In genomic region chr3:58088501-58088900, GRCh38 we compare ENCODE assay signal across 24 cellular contexts.
DNase-seq lines count a peak whose midpoint lies in the region; ATAC-seq and TF ChIP-seq lines count a peak whose summit lies in the region.
"Had no signal": no experiment of that assay in that cellular context is flagged by ENCODE, and none has a peak within 500 bp of the region (broad histone marks: within the 10 kb centered on the region; RNA-seq: fewer than 3 reads in every experiment).

No MANE protein-coding gene starts in this region.

- H3K9me3 ChIP-seq in CD4-positive, CD25-positive, alpha-beta regulatory T cell (ENCODE audit: control insufficient read depth in 2 of 2, low read length in 2 of 2), result no peaks in the 10 kb centered on the region
- H3K9me3 ChIP-seq in sigmoid colon, result no peaks in the 10 kb centered on the region
- H3K9me3 ChIP-seq in esophagus squamous epithelium, result no peaks in the 10 kb centered on the region
- H3K9me3 ChIP-seq: Peyer's patch, SJSA1 had no signal

- peaks cover 21 to 35% (median 25%) of the 10 kb centered on the region in 4 donors for H3K4me1 Mint-ChIP-seq in CD4-positive, CD25-positive, alpha-beta regulatory T cell

- H3K4me1 ChIP-seq in CD4-positive, CD25-positive, alpha-beta regulatory T cell (ENCODE audit: control insufficient read depth, insufficient read depth, low read length, poor library complexity, severe bottlenecking), result peaks cover 19% of the 10 kb centered on the region
- peaks cover 0 to 18% (median 10%) of the 10 kb centered on the region in 4 donors for H3K4me1 ChIP-seq in sigmoid colon
- peaks cover 0 to 12% (median 0%) of the 10 kb centered on the region in 3 donors for H3K4me1 ChIP-seq in esophagus squamous epithelium

- H3K27me3 ChIP-seq in CD4-positive, CD25-positive, alpha-beta regulatory T cell (ENCODE audit: control insufficient read depth, insufficient read depth, low read length), result no peaks in the 10 kb centered on the region
- H3K27me3 ChIP-seq in sigmoid colon, result no peaks in the 10 kb centered on the region
- H3K27me3 ChIP-seq in esophagus squamous epithelium, result no peaks in the 10 kb centered on the region
- H3K27me3 ChIP-seq: Peyer's patch, SJSA1 had no signal

- DNase-seq in CD4-positive, CD25-positive, alpha-beta regulatory T cell, result no peak
- DNase-seq in RWPE1 (ENCODE audit: low spot score) (no peak), left colon (no peak), sigmoid colon (peak; percentile 40), esophagus squamous epithelium (lab: John Stamatoyannopoulos, UW) (no peak)
- no peak for DNase-seq in activated CD4-positive, CD25-positive, alpha-beta regulatory T cell treated with anti-CD3 and anti-CD28 coated beads, Interleukin-2, amount 50 U/mL, for 72 hours
- DNase-seq: AML-193; C1 segment of cervical spinal cord; EL; GF-D8; GM23248; H9; MV-4-11; NCI-H1105 treated with DMSO at 0.1 percent for 48 hours; NCI-H2029 treated with DMSO at 0.1 percent for 48 hours; NCI-H345; NCI-H524; NCI-H774; NK-92 treated with Interleukin-12 subunit alpha and Interleukin-12 subunit beta, amount 100 ng/mL, for 24 hours; Peyer's patch had no signal

- CTCF ChIA-PET in RWPE1 (lab: Yijun Ruan, JAX), result no interaction called here

- POLR2A ChIA-PET in RWPE1 (lab: Yijun Ruan, JAX; ENCODE audit: low non-redundant PET), result no interaction called here

- TF ChIP-seq POLR2A in sigmoid colon (IDR thresholded peaks at IDR 0.05) (no peak), esophagus squamous epithelium (IDR thresholded peaks at IDR 0.05) (no peak)

- intact Hi-C loops in left colon (cut with DNase I, micrococcal nuclease) (no loop called here), sigmoid colon (cut with DNase I) (no loop called here), esophagus squamous epithelium (cut with DNase I) (no loop called here)

- ATAC-seq in CD4-positive, CD25-positive, alpha-beta regulatory T cell (ENCODE audit: low read depth in 2 of 2), result no peak
- ATAC-seq in left colon (peak; percentile 20), GM19035 (IDR thresholded peaks at IDR 0.05; ENCODE audit: unreplicated experiment) (no peak), GM21360 (IDR thresholded peaks at IDR 0.05; ENCODE audit: unreplicated experiment) (no peak)
- ATAC-seq: Right ventricle myocardium inferior had no signal

- no peak overlapping the region for H3K4me3 Mint-ChIP-seq in CD4-positive, CD25-positive, alpha-beta regulatory T cell
- H3K4me3 Mint-ChIP-seq: H9 had no signal

- H3K9me3 Mint-ChIP-seq in CD4-positive, CD25-positive, alpha-beta regulatory T cell, result no peaks in the 10 kb centered on the region
- H3K9me3 Mint-ChIP-seq: H9 had no signal

- no peaks in the 10 kb centered on the region for H3K27me3 Mint-ChIP-seq in CD4-positive, CD25-positive, alpha-beta regulatory T cell

- peak overlapping the region in 2 of 3 donors; percentile 23 to 88 for H3K27ac Mint-ChIP-seq in CD4-positive, CD25-positive, alpha-beta regulatory T cell

- WGBS in sigmoid colon, 2 donors, result 78 to 82% methylated on average over 3 of the region's 3 CpGs
- 82 to 83% methylated on average over 1 to 3 of the region's 3 CpGs for WGBS in esophagus squamous epithelium, 2 donors

- no peaks in the 10 kb centered on the region for H3K36me3 ChIP-seq in CD4-positive, CD25-positive, alpha-beta regulatory T cell (ENCODE audit: control insufficient read depth, insufficient read depth, low read length)
- peaks cover 0 to 12% (median 5%) of the 10 kb centered on the region in 4 donors for H3K36me3 ChIP-seq in sigmoid colon
- peaks cover 0 to 25% (median 0%) of the 10 kb centered on the region in 3 donors for H3K36me3 ChIP-seq in esophagus squamous epithelium

- H3K4me3 ChIP-seq in CD4-positive, CD25-positive, alpha-beta regulatory T cell (ENCODE audit: low read depth, low read length), result no peak overlapping the region
- H3K4me3 ChIP-seq in sigmoid colon, result no peak overlapping the region
- no peak overlapping the region for H3K4me3 ChIP-seq in esophagus squamous epithelium
- H3K4me3 ChIP-seq: GM23248, Peyer's patch, SJSA1 had no signal

- no peak for TF ChIP-seq CTCF in RWPE1 (conservative IDR thresholded peaks at IDR 0.05; ENCODE audit: low read depth)
- no peak for TF ChIP-seq CTCF in sigmoid colon (IDR thresholded peaks at IDR 0.05)
- no peak for TF ChIP-seq CTCF in esophagus squamous epithelium (IDR thresholded peaks at IDR 0.05)

- TF ChIP-seq EP300 in sigmoid colon (IDR thresholded peaks at IDR 0.05), result no peak

- H3K36me3 Mint-ChIP-seq in CD4-positive, CD25-positive, alpha-beta regulatory T cell, result peaks cover 25% of the 10 kb centered on the region

- no peak overlapping the region for H3K27ac ChIP-seq in CD4-positive, CD25-positive, alpha-beta regulatory T cell (ENCODE audit: insufficient read depth, low read length, poor library complexity, severe bottlenecking)
- peak overlapping the region; percentile 35; the same call in 1 of the 2 replicates for H3K27ac ChIP-seq in RWPE1
- H3K27ac ChIP-seq in sigmoid colon, result peak overlapping the region in 2 of 4 donors; percentile 1 to 34
- no peak overlapping the region for H3K27ac ChIP-seq in esophagus squamous epithelium
- H3K27ac ChIP-seq: GM23248, Peyer's patch, SJSA1 had no signal
